Comparison of ENCODE assay signal across 25 cellular contexts in genomic region chr17:66748578-66748977, GRCh38.
DNase-seq lines count a peak whose midpoint lies in the region; FAIRE-seq and TF ChIP-seq lines count a peak whose summit lies in the region.
"Had no signal": no experiment of that assay in that cellular context is flagged by ENCODE, and none has a peak within 500 bp of the region (broad histone marks: within the 10 kb centered on the region; RNA-seq: fewer than 3 reads in every experiment).

No MANE protein-coding gene starts in this region.

- H3K18ac ChIP-seq in H9 (ENCODE audit: insufficient read length, low read depth, low read length) (no peak overlapping the region), H1 (ENCODE audit: extremely low read depth, low read length) (no peak overlapping the region), mesenchymal stem cell (ENCODE audit: low read depth in 1 of 2, low read length in 2 of 2) (no peak overlapping the region), neuronal stem cell (ENCODE audit: low read length) (no peak overlapping the region)

- H4K8ac ChIP-seq in H9 (replicated peaks; ENCODE audit: insufficient read length, low read depth, low read length) (no peak overlapping the region), H1 (ENCODE audit: extremely low read depth, insufficient read depth, low read length) (no peak overlapping the region), mesenchymal stem cell (ENCODE audit: low read length) (no peak overlapping the region), neuronal stem cell (ENCODE audit: low read depth, low read length) (no peak overlapping the region)

- H3K9me3 ChIP-seq in H9 (ENCODE audit: control insufficient read depth, low read depth, low read length) (no peaks in the 10 kb centered on the region), H1 (ENCODE audit: insufficient read depth in 2 of 2, low read depth in 1 of 2, low read length in 1 of 2) (no peaks in the 10 kb centered on the region), mesenchymal stem cell (ENCODE audit: control insufficient read depth, low read length) (no peaks in the 10 kb centered on the region), neuronal stem cell (replicated peaks in 1 of 2; ENCODE audit: control insufficient read depth in 2 of 2, insufficient read depth in 1 of 2, low read depth in 1 of 2, low read length in 2 of 2) (no peaks in the 10 kb centered on the region)
- H3K9me3 ChIP-seq: Peyer's patch, SJCRH30 had no signal

- CTCF ChIA-PET in H1 (lab: Charles Lee; ENCODE audit: partially characterized antibody) = interaction anchor here (0.7 to 1.1 kb wide), 4 partner anchors 11 to 76 kb away, joined by 3 to 4 read pairs (median 3); no protein-coding TSS in a partner anchor

- H2AK5ac ChIP-seq in H9 (ENCODE audit: insufficient read length, low read length) = no peak overlapping the region
- peak overlapping the region; percentile 75; the same call in 1 of the 2 replicates for H2AK5ac ChIP-seq in H1 (ENCODE audit: low read depth, low read length)
- H2AK5ac ChIP-seq in mesenchymal stem cell (ENCODE audit: low read length, severe bottlenecking) = no peak overlapping the region
- no peak overlapping the region for H2AK5ac ChIP-seq in neuronal stem cell (ENCODE audit: low read depth, low read length)

- TF ChIP-seq CTCF in H9 (conservative IDR thresholded peaks at IDR 0.05) = no peak
- TF ChIP-seq CTCF in H1 (IDR thresholded peaks at IDR 0.05; ENCODE audit: control extremely low read depth in 1 of 3, insufficient read depth in 1 of 3, low read depth in 1 of 3, low read length in 3 of 3) = no peak

- H3K9ac ChIP-seq in H9 (ENCODE audit: extremely low read depth, insufficient read length, low read length) (no peak overlapping the region), H1 (replicated peaks in 1 of 4; ENCODE audit: extremely low read depth in 1 of 4, low read depth in 3 of 4, low read length in 3 of 4) (no peak overlapping the region), mesenchymal stem cell (ENCODE audit: low read length) (no peak overlapping the region), neuronal stem cell (ENCODE audit: low read depth, low read length, poor library complexity) (no peak overlapping the region)
- H3K9ac ChIP-seq: GM23248 had no signal

- H3K27me3 ChIP-seq in H9 (ENCODE audit: insufficient read depth, low read length) (no peaks in the 10 kb centered on the region), H1 (replicated peaks in 1 of 4; ENCODE audit: control insufficient read depth in 3 of 4, extremely low read depth in 1 of 4, insufficient read depth in 3 of 4, low read length in 3 of 4) (no peaks in the 10 kb centered on the region), mesenchymal stem cell (ENCODE audit: control insufficient read depth in 1 of 2, insufficient read depth in 1 of 2, low read length in 2 of 2) (no peaks in the 10 kb centered on the region), neuronal stem cell (ENCODE audit: control insufficient read depth in 3 of 3, insufficient read depth in 3 of 3, low read depth in 1 of 3, low read length in 3 of 3) (peaks cover 0 to 2% (median 0%) of the 10 kb centered on the region in 3 experiments)
- H3K27me3 ChIP-seq: Peyer's patch, SJCRH30 had no signal

- no peak overlapping the region for H2BK20ac ChIP-seq in H9 (ENCODE audit: low read depth, low read length, poor library complexity, severe bottlenecking)
- peak overlapping the region; percentile 61; the same call in 1 of the 2 replicates for H2BK20ac ChIP-seq in H1 (ENCODE audit: low read length)

- no peak overlapping the region for H3K56ac ChIP-seq in H9 (ENCODE audit: insufficient read length, low read depth, low read length)
- no peak overlapping the region for H3K56ac ChIP-seq in H1 (replicated peaks; ENCODE audit: insufficient read length, low read depth, low read length)

- TF ChIP-seq EP300 in H1 (IDR thresholded peaks at IDR 0.05; ENCODE audit: borderline replicate concordance in 1 of 2, low read depth in 2 of 2, low read length in 2 of 2) = no peak

- H3K4me3 ChIP-seq in H1 (ENCODE audit: extremely low read depth in 1 of 4, insufficient read depth in 2 of 4, low read depth in 3 of 4, low read length in 4 of 4) (no peak overlapping the region), mesenchymal stem cell (ENCODE audit: insufficient read depth in 1 of 2, low read depth in 1 of 2, low read length in 2 of 2) (no peak overlapping the region), neuronal stem cell (ENCODE audit: low read length in 2 of 2) (no peak overlapping the region)
- H3K4me3 ChIP-seq: GM23248, Peyer's patch, SJCRH30 had no signal

- WGBS in H9 (ENCODE audit: extremely low coverage, insufficient read length, low lambda C conversion rate) = no CpG with 5 or more reads among the region's 8 CpGs
- 86% methylated on average over 5 of the region's 8 CpGs; no CpG with 5 or more reads in 1 of the 2 experiments for WGBS in H1 (ENCODE audit: extremely low coverage in 1 of 2, insufficient coverage in 1 of 2, insufficient read length in 1 of 2, insufficient replicate concordance in 2 of 2, low coverage in 1 of 2, low lambda C conversion rate in 2 of 2, missing lambda C conversion rate in 1 of 2), 2 experiments
- WGBS in mesenchymal stem cell = 94% methylated on average over 8 of the region's 8 CpGs
- WGBS in neuronal stem cell (ENCODE audit: extremely low coverage in 2 of 2, insufficient read length in 2 of 2, insufficient replicate concordance in 1 of 2), 2 donors = no CpG with 5 or more reads among the region's 8 CpGs

- no peaks in the 10 kb centered on the region for H3K27me3 Mint-ChIP-seq in H9 (ENCODE audit: low read depth)
- no peaks in the 10 kb centered on the region for H3K27me3 Mint-ChIP-seq in activated T-helper 2 cell treated with anti-CD3 and anti-CD28 coated beads, Interferon-gamma antibody, Interleukin-2, Interleukin-4, amounts not matched to agents 10 μg/mL and 5 μg/mL and 100 μg/mL, durations not matched to agents 14 hours and 24 hours and 36 hours (ENCODE audit: low read depth)
- H3K27me3 Mint-ChIP-seq: IgD-negative memory B cell had no signal

- H3K27ac ChIP-seq in H9 (ENCODE audit: insufficient read length, low read depth, low read length) (no peak overlapping the region), H1 (ENCODE audit: low read depth, low read length) (no peak overlapping the region), mesenchymal stem cell (ENCODE audit: low read length, poor library complexity, severe bottlenecking) (no peak overlapping the region), neuronal stem cell (replicated peaks; ENCODE audit: low read length) (no peak overlapping the region)
- H3K27ac ChIP-seq: Peyer's patch, SJCRH30 had no signal

- no peaks in the 10 kb centered on the region for H3K9me3 Mint-ChIP-seq in H9
- no peaks in the 10 kb centered on the region for H3K9me3 Mint-ChIP-seq in activated T-helper 2 cell treated with anti-CD3 and anti-CD28 coated beads, Interferon-gamma antibody, Interleukin-2, Interleukin-4, amounts not matched to agents 10 μg/mL and 5 μg/mL and 100 μg/mL, durations not matched to agents 14 hours and 24 hours and 36 hours
- H3K9me3 Mint-ChIP-seq: CD8-positive, alpha-beta memory T cell; IgD-negative memory B cell had no signal

- no peak overlapping the region for H2BK12ac ChIP-seq in H9 (ENCODE audit: insufficient read length, low read depth, low read length)
- 0 out of 2 replicates have a peak overlapping the region, but pooled peaks have one; percentile 50 for H2BK12ac ChIP-seq in H1 (ENCODE audit: low read depth, low read length)
- no peak overlapping the region for H2BK12ac ChIP-seq in mesenchymal stem cell (ENCODE audit: low read length in 2 of 2)
- no peak overlapping the region for H2BK12ac ChIP-seq in neuronal stem cell (ENCODE audit: low read length)

- H3K23ac ChIP-seq in H9 (ENCODE audit: insufficient read length, low read depth, low read length) (no peak overlapping the region), H1 (ENCODE audit: insufficient read length) (no peak overlapping the region), mesenchymal stem cell (ENCODE audit: low read length in 2 of 2) (no peak overlapping the region), neuronal stem cell (ENCODE audit: low read depth, low read length, poor library complexity) (no peak overlapping the region)

- TF ChIP-seq POLR2A in H1 (IDR thresholded peaks at IDR 0.05; ENCODE audit: control extremely low read depth in 1 of 2, low read depth in 2 of 2, low read length in 2 of 2) = no peak

- intact Hi-C loops in activated T-helper 2 cell treated with anti-CD3 and anti-CD28 coated beads, Interferon-gamma antibody, Interleukin-2, Interleukin-4, amounts not matched to agents 10 μg/mL and 5 μg/mL and 100 μg/mL, durations not matched to agents 14 hours and 24 hours and 36 hours (cut with micrococcal nuclease) = no loop called here

- FAIRE-seq in HTR-8/SVneo (lab: Jason Lieb, UNC) (peak; percentile 69), H1 (lab: Jason Lieb, UNC) (no peak)
- FAIRE-seq: GM12891 had no signal

- no peak overlapping the region for H3K4ac ChIP-seq in H9 (ENCODE audit: low read depth, low read length)
- H3K4ac ChIP-seq in H1 (replicated peaks; ENCODE audit: insufficient read length, low read depth, low read length) = no peak overlapping the region
- no peak overlapping the region for H3K4ac ChIP-seq in mesenchymal stem cell (ENCODE audit: low read depth in 1 of 2, low read length in 2 of 2)
- H3K4ac ChIP-seq in neuronal stem cell (ENCODE audit: low read length) = no peak overlapping the region

- H2BK5ac ChIP-seq in H9 (ENCODE audit: insufficient read length, low read length) (no peak overlapping the region), H1 (ENCODE audit: low read depth, low read length) (peak overlapping the region; percentile 52; the same call in 1 of the 2 replicates), mesenchymal stem cell (ENCODE audit: low read depth, low read length, poor library complexity, severe bottlenecking) (no peak overlapping the region), neuronal stem cell (ENCODE audit: low read length) (no peak overlapping the region)

- POLR2A ChIA-PET in H1 (lab: Charles Lee; ENCODE audit: partially characterized antibody) = no interaction called here

- no peaks in the 10 kb centered on the region for H3K36me3 Mint-ChIP-seq in H9 (ENCODE audit: insufficient read depth in 1 of 3, low read depth in 3 of 3)
- peaks cover 67% of the 10 kb centered on the region for H3K36me3 Mint-ChIP-seq in activated T-helper 2 cell treated with anti-CD3 and anti-CD28 coated beads, Interferon-gamma antibody, Interleukin-2, Interleukin-4, amounts not matched to agents 10 μg/mL and 5 μg/mL and 100 μg/mL, durations not matched to agents 14 hours and 24 hours and 36 hours (ENCODE audit: low read depth)
- H3K36me3 Mint-ChIP-seq: IgD-negative memory B cell had no signal

- H3T11ph ChIP-seq in H9 (ENCODE audit: low read length) = no peak overlapping the region

- H2AFZ ChIP-seq in H9 (ENCODE audit: low read length) (no peak overlapping the region), H1 (ENCODE audit: low read length) (no peak overlapping the region), mesenchymal stem cell (ENCODE audit: low read depth, low read length) (no peak overlapping the region), neuronal stem cell (ENCODE audit: low read length) (no peak overlapping the region)
- H2AFZ ChIP-seq: GM23248 had no signal

- H2BK120ac ChIP-seq in H9 (ENCODE audit: low read depth, low read length, poor library complexity, severe bottlenecking) (no peak overlapping the region), H1 (replicated peaks; ENCODE audit: low read depth, low read length) (peak overlapping the region; percentile 51), mesenchymal stem cell (ENCODE audit: low read depth, low read length) (no peak overlapping the region), neuronal stem cell (ENCODE audit: low read depth, low read length) (no peak overlapping the region)

- H2BK15ac ChIP-seq in H9 (ENCODE audit: low read depth, low read length) (no peak overlapping the region), H1 (ENCODE audit: low read length) (0 out of 2 replicates have a peak overlapping the region, but pooled peaks have one; percentile 61), mesenchymal stem cell (ENCODE audit: low read depth, poor library complexity, severe bottlenecking) (peak overlapping the region; percentile 1), neuronal stem cell (ENCODE audit: low read length) (no peak overlapping the region)

- TF ChIP-seq RAD21 in H1 (IDR thresholded peaks at IDR 0.05 in 1 of 2, conservative IDR thresholded peaks at IDR 0.05 in 1 of 2; ENCODE audit: low read depth in 2 of 2, low read length in 2 of 2) = no peak

- H3K4me1 Mint-ChIP-seq in H9 = peaks cover 14 to 15% of the 10 kb centered on the region in 2 experiments
- no peaks in the 10 kb centered on the region for H3K4me1 Mint-ChIP-seq in activated T-helper 2 cell treated with anti-CD3 and anti-CD28 coated beads, Interferon-gamma antibody, Interleukin-2, Interleukin-4, amounts not matched to agents 10 μg/mL and 5 μg/mL and 100 μg/mL, durations not matched to agents 14 hours and 24 hours and 36 hours (ENCODE audit: low read depth)
- H3K4me1 Mint-ChIP-seq: CD8-positive, alpha-beta memory T cell had no signal

- H4K5ac ChIP-seq in H9 (ENCODE audit: insufficient read length, low read depth, low read length) (peak overlapping the region; percentile 65), H1 (ENCODE audit: insufficient read length, low read depth, low read length) (no peak overlapping the region)

- H3K4me3 Mint-ChIP-seq in H9 = no peak overlapping the region
- H3K4me3 Mint-ChIP-seq in activated T-helper 2 cell treated with anti-CD3 and anti-CD28 coated beads, Interferon-gamma antibody, Interleukin-2, Interleukin-4, amounts not matched to agents 10 μg/mL and 5 μg/mL and 100 μg/mL, durations not matched to agents 14 hours and 24 hours and 36 hours (ENCODE audit: low read depth) = no peak overlapping the region
- H3K4me3 Mint-ChIP-seq: CD8-positive, alpha-beta memory T cell; IgD-negative memory B cell had no signal

- H3K14ac ChIP-seq in H9 (ENCODE audit: insufficient read depth, low read length) (no peak overlapping the region), H1 (ENCODE audit: insufficient read length) (no peak overlapping the region), mesenchymal stem cell (ENCODE audit: low read length in 2 of 2) (no peak overlapping the region), neuronal stem cell (ENCODE audit: low read length) (no peak overlapping the region)

- DNase-seq in H9 (no peak), HTR-8/SVneo (ENCODE audit: insufficient read length, low spot score) (no peak), H1 (ENCODE audit: low read depth in 1 of 2, low spot score in 2 of 2) (no peak), mesenchymal stem cell (no peak), neuronal stem cell (ENCODE audit: low spot score) (no peak), activated gamma-delta T cell (lab: John Stamatoyannopoulos, UW) (no peak), NCI-H1048 (lab: John Stamatoyannopoulos, UW) (no peak)
- no peak for DNase-seq in activated T-helper 2 cell treated with anti-CD3 and anti-CD28 coated beads, Interferon-gamma antibody, Interleukin-2, Interleukin-4, amounts not matched to agents 10 μg/mL and 5 μg/mL and 100 μg/mL, durations not matched to agents 14 hours and 24 hours and 36 hours (ENCODE audit: low spot score)
- DNase-seq: ACHN; C1 segment of cervical spinal cord; Calu3; CD8-positive, alpha-beta memory T cell; DMS153; GM23248; HCEC 1CT; NCI-H1105 treated with DMSO at 0.1 percent for 48 hours; NCI-H2029 treated with DMSO at 0.1 percent for 48 hours; NCI-H226; NCI-H510A treated with DMSO at 0.1 percent for 48 hours; NCI-H774; NK-92 treated with Interleukin-12 subunit alpha and Interleukin-12 subunit beta, amount 100 ng/mL, for 24 hours; Peyer's patch; SJCRH30 had no signal

- H4K91ac ChIP-seq in H9 (ENCODE audit: insufficient read length, low read depth, low read length) = no peak overlapping the region
- H4K91ac ChIP-seq in H1 (replicated peaks; ENCODE audit: insufficient read length, low read length) = peak overlapping the region; percentile 30
- no peak overlapping the region for H4K91ac ChIP-seq in mesenchymal stem cell (ENCODE audit: low read length)
- no peak overlapping the region for H4K91ac ChIP-seq in neuronal stem cell (ENCODE audit: low read depth, low read length, poor library complexity)

- H3K36me3 ChIP-seq in H1 (ENCODE audit: control insufficient read depth in 2 of 4, insufficient read depth in 4 of 4, low read length in 3 of 4) = peaks cover 0 to 3% (median 0%) of the 10 kb centered on the region in 4 experiments; a peak in 1 of 8 replicates
- peaks cover 35 to 49% of the 10 kb centered on the region in 2 experiments for H3K36me3 ChIP-seq in mesenchymal stem cell (ENCODE audit: control insufficient read depth in 1 of 2, insufficient read depth in 2 of 2, low read depth in 1 of 2, low read length in 2 of 2)
- no peaks in the 10 kb centered on the region for H3K36me3 ChIP-seq in neuronal stem cell (replicated peaks in 1 of 2; ENCODE audit: control insufficient read depth in 2 of 2, insufficient read depth in 2 of 2, low read length in 2 of 2)

- H3K4me1 ChIP-seq in H9 (ENCODE audit: insufficient read depth, low read length) (peaks cover 7% of the 10 kb centered on the region; the same call in 1 of the 2 replicates), H1 (replicated peaks in 1 of 4; ENCODE audit: control insufficient read depth in 3 of 4, insufficient read depth in 4 of 4, low read length in 3 of 4) (peaks cover 0 to 8% (median 4%) of the 10 kb centered on the region in 4 experiments; a peak in 2 of 7 replicates), mesenchymal stem cell (ENCODE audit: control insufficient read depth, insufficient read depth, low read depth, low read length) (no peaks in the 10 kb centered on the region), neuronal stem cell (ENCODE audit: control insufficient read depth in 2 of 2, insufficient read depth in 1 of 2, low read depth in 1 of 2, low read length in 2 of 2) (peaks cover 11 to 18% of the 10 kb centered on the region in 2 donors)
- H3K4me1 ChIP-seq: Peyer's patch, SJCRH30 had no signal

- H3K23me2 ChIP-seq in H9 (ENCODE audit: insufficient read length, low read depth, low read length, poor library complexity, severe bottlenecking) = no peaks in the 10 kb centered on the region
- H3K23me2 ChIP-seq in H1 (ENCODE audit: low read depth, low read length) = no peaks in the 10 kb centered on the region

- H3K4me2 ChIP-seq in H9 (ENCODE audit: insufficient read depth, insufficient read length, low read length) (no peak overlapping the region), H1 (ENCODE audit: insufficient read depth in 1 of 2, low read depth in 2 of 2, low read length in 2 of 2) (no peak overlapping the region), mesenchymal stem cell (ENCODE audit: low read length, poor library complexity, severe bottlenecking) (no peak overlapping the region), neuronal stem cell (ENCODE audit: insufficient read depth, low read length, poor library complexity, severe bottlenecking) (no peak overlapping the region)

- no peaks in the 10 kb centered on the region for H4K20me1 ChIP-seq in H9 (ENCODE audit: control insufficient read depth, insufficient read depth, insufficient read length)
- H4K20me1 ChIP-seq in H1 (replicated peaks in 1 of 2; ENCODE audit: control insufficient read depth in 1 of 2, insufficient read depth in 2 of 2, low read length in 2 of 2) = no peaks in the 10 kb centered on the region

- H3K79me2 ChIP-seq in H9 (ENCODE audit: insufficient read depth, low read length) (no peaks in the 10 kb centered on the region), H1 (ENCODE audit: control insufficient read depth in 1 of 2, insufficient read depth in 2 of 2, low read length in 2 of 2) (no peaks in the 10 kb centered on the region)

- H3K79me1 ChIP-seq in H9 (ENCODE audit: insufficient read depth, low read depth, low read length, poor library complexity, severe bottlenecking) (no peaks in the 10 kb centered on the region), H1 (ENCODE audit: low read depth, low read length) (no peaks in the 10 kb centered on the region), mesenchymal stem cell (replicated peaks; ENCODE audit: low read length, poor library complexity, severe bottlenecking) (peaks cover 6% of the 10 kb centered on the region), neuronal stem cell (ENCODE audit: low read depth, low read length) (no peaks in the 10 kb centered on the region)

- H3K27ac Mint-ChIP-seq in H9 = no peak overlapping the region
- no peak overlapping the region for H3K27ac Mint-ChIP-seq in activated T-helper 2 cell treated with anti-CD3 and anti-CD28 coated beads, Interferon-gamma antibody, Interleukin-2, Interleukin-4, amounts not matched to agents 10 μg/mL and 5 μg/mL and 100 μg/mL, durations not matched to agents 14 hours and 24 hours and 36 hours
- H3K27ac Mint-ChIP-seq: CD8-positive, alpha-beta memory T cell; IgD-negative memory B cell had no signal

Comparison
In these comparisons a context has a peak if more than half of its experiments do, and no peak if none do; other contexts are left out.
1. H2BK15ac ChIP-seq: peak in H1 (single experiment) and mesenchymal stem cell (single experiment); none in H9 (single experiment) and neuronal stem cell (single experiment).